ENCODE assay signal across 29 cellular contexts in genomic region chr9:91664669-91665068, GRCh38.
"Had no signal": no experiment of that assay in that cellular context is flagged by ENCODE, and none has a peak within 500 bp of the region (broad histone marks: within the 10 kb centered on the region; RNA-seq: fewer than 3 reads in every experiment).

No MANE protein-coding gene starts in this region.

- H3K4me3 ChIP-seq: cardiac muscle cell, K562, SJSA1 had no signal

- H3K27me3 ChIP-seq: brain microvascular endothelial cell, cardiac muscle cell, SJSA1 had no signal

- H3K36me3 ChIP-seq: brain microvascular endothelial cell, cardiac muscle cell, SJSA1 had no signal

- DNase-seq: activated CD4-positive, alpha-beta memory T cell treated with anti-CD3 and anti-CD28 coated beads, Interleukin-2, amount 10 ng/mL, durations not matched to agents 7 days and 5 days; activated CD4-positive, alpha-beta T cell treated with anti-CD3 and anti-CD28 coated beads, Interleukin-2, amount 10 ng/mL, durations not matched to agents 7 days and 5 days; activated CD4-positive, CD25-positive, alpha-beta regulatory T cell; activated gamma-delta T cell; activated naive CD4-positive, alpha-beta T cell treated with anti-CD3 and anti-CD28 coated beads, Interleukin-2, amount 10 ng/mL, durations not matched to agents 7 days and 5 days; activated naive CD8-positive, alpha-beta T cell treated with anti-CD3 and anti-CD28 coated beads for 36 hours; activated T-cell treated with anti-CD3 and anti-CD28 coated beads for 4 hours; activated T-cell treated with anti-CD3 and anti-CD28 coated beads, Interleukin-2, amount 50 U/mL, for 48 hours; brain microvascular endothelial cell; Karpas-422; NCI-H1092; NCI-H1436; NCI-H187 treated with DMSO at 0.1 percent for 48 hours; NCI-H2081 treated with DMSO at 0.1 percent for 48 hours; NCI-H226; NCI-H526; NCI-H774; NK-92 treated with Interleukin-12 subunit alpha and Interleukin-12 subunit beta, amount 100 ng/mL, for 24 hours; OCI-M1; SHP77; T-cell; T-helper 2 cell; T1000 had no signal

- ATAC-seq: activated T-helper 17 cell treated with anti-CD3 and anti-CD28 coated beads, Interleukin-2, amount 50 U/mL, for 72 hours; K562; Panc1; T-cell had no signal

- H3K27ac ChIP-seq: brain microvascular endothelial cell, cardiac muscle cell, RWPE1, SJSA1 had no signal

- H3K9me3 ChIP-seq: SJSA1 had no signal
